ENCODE assay signal across 13 cellular contexts in the genomic region with DNA sequence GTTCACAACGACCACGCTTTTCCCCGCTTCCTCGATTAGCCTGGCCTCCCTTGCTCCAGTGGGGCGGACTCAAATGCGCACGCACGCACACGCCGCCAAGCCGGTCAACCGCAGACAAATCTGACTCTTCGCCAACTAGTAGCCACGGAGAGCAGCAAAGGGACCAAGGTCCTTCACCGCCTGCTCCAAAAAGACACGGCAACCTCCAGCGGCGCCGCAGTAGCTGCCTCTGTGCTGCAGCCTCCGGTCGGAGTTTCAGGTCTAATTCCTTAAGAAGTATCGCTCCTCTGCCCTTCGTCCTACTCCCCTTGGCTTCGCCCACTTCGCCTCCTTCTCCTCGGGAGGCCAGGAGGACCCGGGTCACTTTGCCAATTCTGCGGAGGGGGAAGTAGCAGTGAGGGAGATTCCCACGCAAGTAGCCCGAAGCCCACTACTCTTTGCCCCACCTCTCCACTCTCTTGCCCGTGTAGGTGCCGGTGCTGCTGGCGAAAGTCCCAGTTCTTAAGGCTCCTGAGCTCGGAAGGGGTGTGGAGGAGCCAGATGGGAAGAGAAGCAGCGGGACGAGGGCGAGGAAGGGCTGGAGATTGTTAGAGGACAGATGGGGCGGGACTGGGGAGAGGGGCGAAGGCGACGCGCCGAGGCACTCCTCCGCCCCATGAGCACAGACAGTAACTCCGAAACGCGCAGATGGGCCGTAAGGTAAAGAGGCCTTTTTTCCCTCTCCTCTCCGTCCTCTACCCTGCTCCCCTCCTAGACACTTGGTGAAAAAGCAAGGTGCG. TPM values are rescaled to one million over a fixed set of nuclear protein-coding genes. Genes with fewer than 3 reads are reported as not detected.
DNase-seq lines count a peak whose midpoint lies in the region; ATAC-seq, FAIRE-seq and TF ChIP-seq lines count a peak whose summit lies in the region.
"Had no signal": no experiment of that assay in that cellular context is flagged by ENCODE, and none has a peak within 500 bp of the region (broad histone marks: within the 10 kb centered on the region; RNA-seq: fewer than 3 reads in every experiment).

No MANE protein-coding gene starts in this region.

- H3F3A ChIP-seq in MM.1S (ENCODE audit: insufficient read depth, low read length): no peaks in the 10 kb centered on the region

- peak overlapping the region; percentile 80 for H3K4me3 Mint-ChIP-seq in activated naive CD8-positive, alpha-beta T cell
- peak overlapping the region; percentile 41 for H3K4me3 Mint-ChIP-seq in mesothelial cell of epicardium
- H3K4me3 Mint-ChIP-seq: HFFc6; stimulated activated memory B cell treated with anti-CD40 and anti-IgM and Interleukin-4, amounts not matched to agents 10 μg/mL and 1 μg/mL and 100 μg/mL, for 72 hours had no signal

- TF ChIP-seq CTCF in mesothelial cell of epicardium (IDR thresholded peaks at IDR 0.05; ENCODE audit: unreplicated experiment) (no peak), MM.1S (IDR thresholded peaks at IDR 0.05; ENCODE audit: low read length) (no peak)

- H3K27me3 ChIP-seq in HAP-1 (ENCODE audit: low read depth): no peaks in the 10 kb centered on the region
- no peaks in the 10 kb centered on the region for H3K27me3 ChIP-seq in MM.1S (replicated peaks; ENCODE audit: insufficient read depth, low read length)

- no peak overlapping the region for H3K9ac ChIP-seq in MM.1S (ENCODE audit: low read length)

- H3K9me3 ChIP-seq in HAP-1 (no peaks in the 10 kb centered on the region), MM.1S (replicated peaks; ENCODE audit: insufficient read depth, low read length) (no peaks in the 10 kb centered on the region)

- no peaks in the 10 kb centered on the region for H4K20me1 ChIP-seq in MM.1S (ENCODE audit: insufficient read depth, low read length)

- no peak for FAIRE-seq in HTR-8/SVneo (lab: Jason Lieb, UNC)

- no peaks in the 10 kb centered on the region for H3K36me3 ChIP-seq in HAP-1 (replicated peaks)
- H3K36me3 ChIP-seq in MM.1S (replicated peaks; ENCODE audit: insufficient read depth, low read length): no peaks in the 10 kb centered on the region

- H3K4me1 ChIP-seq in HAP-1 (no peaks in the 10 kb centered on the region), MM.1S (ENCODE audit: low read length) (no peaks in the 10 kb centered on the region)

- H3K4me1 Mint-ChIP-seq in activated naive CD8-positive, alpha-beta T cell (ENCODE audit: low read depth): peaks cover 15% of the 10 kb centered on the region
- peaks cover 4% of the 10 kb centered on the region for H3K4me1 Mint-ChIP-seq in mesothelial cell of epicardium

- peaks cover 9% of the 10 kb centered on the region for H3K36me3 Mint-ChIP-seq in activated naive CD8-positive, alpha-beta T cell
- H3K36me3 Mint-ChIP-seq in mesothelial cell of epicardium: no peaks in the 10 kb centered on the region
- H3K36me3 Mint-ChIP-seq: stimulated activated memory B cell treated with anti-CD40 and anti-IgM and Interleukin-4, amounts not matched to agents 10 μg/mL and 1 μg/mL and 100 μg/mL, for 72 hours had no signal

- no peaks in the 10 kb centered on the region for H3K9me3 Mint-ChIP-seq in activated naive CD8-positive, alpha-beta T cell (ENCODE audit: low read depth)
- H3K9me3 Mint-ChIP-seq in mesothelial cell of epicardium: no peaks in the 10 kb centered on the region
- H3K9me3 Mint-ChIP-seq: stimulated activated memory B cell treated with anti-CD40 and anti-IgM and Interleukin-4, amounts not matched to agents 10 μg/mL and 1 μg/mL and 100 μg/mL, for 72 hours had no signal

- peak; percentile 21 for ATAC-seq in GM19463 (IDR thresholded peaks at IDR 0.05; ENCODE audit: unreplicated experiment)
- ATAC-seq in GM21528 (IDR thresholded peaks at IDR 0.05; ENCODE audit: low FRiP score, unreplicated experiment): no peak
- ATAC-seq: Panc1; stimulated activated memory B cell treated with anti-CD40 and anti-IgM and Interleukin-4, amounts not matched to agents 10 μg/mL and 1 μg/mL and 100 μg/mL, for 72 hours had no signal

- no peak overlapping the region for H3K27ac Mint-ChIP-seq in activated naive CD8-positive, alpha-beta T cell
- H3K27ac Mint-ChIP-seq in mesothelial cell of epicardium: no peak overlapping the region
- H3K27ac Mint-ChIP-seq: HFFc6; stimulated activated memory B cell treated with anti-CD40 and anti-IgM and Interleukin-4, amounts not matched to agents 10 μg/mL and 1 μg/mL and 100 μg/mL, for 72 hours had no signal

- peaks cover 45% of the 10 kb centered on the region for H3K27me3 Mint-ChIP-seq in activated naive CD8-positive, alpha-beta T cell
- peaks cover 91% of the 10 kb centered on the region for H3K27me3 Mint-ChIP-seq in mesothelial cell of epicardium (ENCODE audit: low read depth)

- H3K27ac ChIP-seq in MM.1S (ENCODE audit: low read length): no peak overlapping the region

- H3K9me2 ChIP-seq in MM.1S (replicated peaks; ENCODE audit: insufficient read depth, low read length): no peaks in the 10 kb centered on the region

- no peaks in the 10 kb centered on the region for H3K79me2 ChIP-seq in MM.1S (ENCODE audit: low read length)

- peak; percentile 54 for DNase-seq in DMS53 treated with DMSO at 0.1 percent for 48 hours (lab: John Stamatoyannopoulos, UW; ENCODE audit: unreplicated experiment)
- DNase-seq in mesothelial cell of epicardium (ENCODE audit: low spot score in 2 of 2, unreplicated experiment in 2 of 2): no peak
- DNase-seq in HAP-1 (ENCODE audit: low spot score in 2 of 2): no peak
- DNase-seq in HTR-8/SVneo (ENCODE audit: insufficient read length, low spot score): no peak
- DNase-seq in MM.1S: no peak
- DNase-seq: effector CD4-positive, alpha-beta T cell; HFFc6; NCI-H1092 treated with DMSO at 0.1 percent for 48 hours had no signal

- H3K4me3 ChIP-seq in HAP-1 (no peak overlapping the region), MM.1S (ENCODE audit: low read length) (no peak overlapping the region)

- no peak overlapping the region for H3K4me2 ChIP-seq in MM.1S (ENCODE audit: low read depth, low read length)

- H2AFZ ChIP-seq in MM.1S (ENCODE audit: low read length): no peak overlapping the region

- in situ Hi-C loops in HAP-1 (cut with MboI; ENCODE audit: low sequenced_read_pairs): no loop called here

RNA-seq across cellular contexts. Expression of a gene that starts 0.6 kb away (rescaled TPM):
- total RNA-seq in mesothelial cell of epicardium: not detected in 3 replicates
- total RNA-seq: HFFc6 had no signal
